Comparison of ENCODE assay signal across 19 cellular contexts in the genomic region with DNA sequence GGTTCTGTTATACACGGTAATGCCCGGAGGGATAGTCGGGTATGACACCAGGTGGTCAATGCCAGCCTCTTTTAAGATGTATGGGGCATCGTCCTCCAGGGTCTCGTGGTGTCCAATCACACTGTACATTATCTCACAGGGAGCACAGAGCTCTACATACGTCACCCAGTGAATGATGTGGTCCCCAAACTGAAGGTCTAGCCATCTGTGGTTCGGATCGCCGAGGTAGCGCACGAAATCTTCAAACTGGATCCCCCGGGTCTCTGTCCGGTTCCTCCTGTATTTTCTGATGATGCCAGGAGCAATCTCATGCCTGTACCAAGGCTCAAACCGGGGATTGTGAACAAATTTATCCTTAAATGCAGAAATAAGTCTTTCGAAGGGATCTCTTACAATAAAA.
"Had no signal": no experiment of that assay in that cellular context is flagged by ENCODE, and none has a peak within 500 bp of the region (broad histone marks: within the 10 kb centered on the region; RNA-seq: fewer than 3 reads in every experiment).

No MANE protein-coding gene starts in this region.

- H3K36me3 ChIP-seq: adrenal gland had no signal

- H3K27ac ChIP-seq: adrenal gland, epithelial cell of prostate, heart left ventricle, tibial artery had no signal

- H3K9me3 ChIP-seq: adrenal gland, heart left ventricle, tibial artery had no signal

- ATAC-seq: activated T-cell treated with anti-CD3 and anti-CD28 coated beads, Interleukin-2, amount 50 U/mL, for 4 hours; heart left ventricle; left colon had no signal

- H3K4me3 ChIP-seq: adrenal gland, heart left ventricle, tibial artery had no signal

- DNase-seq: activated CD4-positive, alpha-beta memory T cell treated with anti-CD3 and anti-CD28 coated beads, Interleukin-2, amount 10 ng/mL, durations not matched to agents 7 days and 5 days; activated CD4-positive, alpha-beta T cell treated with anti-CD3 and anti-CD28 coated beads, Interleukin-2, amount 10 ng/mL, durations not matched to agents 24 days and 14 days; activated naive CD4-positive, alpha-beta T cell; activated T-cell treated with anti-CD3 and anti-CD28 coated beads, Interleukin-2, amount 50 U/mL, for 4 hours; heart left ventricle; islet precursor cell; left colon; mesendoderm; naive thymus-derived CD8-positive, alpha-beta T cell; stimulated activated CD4-positive, alpha-beta T cell treated with anti-CD3 and anti-CD28 coated beads, Interleukin-4, amount 100 ng/mL, for 1 hour; stimulated activated naive CD8-positive, alpha-beta T cell treated with anti-CD3 and anti-CD28 coated beads, Interleukin-15, Interleukin-2, amounts not matched to agents 100 U/mL and 50 U/mL, for 24 hours; T-helper 2 cell had no signal

- H3K27ac Mint-ChIP-seq: activated CD4-positive, alpha-beta memory T cell treated with anti-CD3 and anti-CD28 coated beads, Interleukin-2, amount 10 ng/mL, durations not matched to agents 7 days and 5 days; activated CD4-positive, alpha-beta T cell treated with anti-CD3 and anti-CD28 coated beads, Interleukin-2, amount 10 ng/mL, durations not matched to agents 24 days and 14 days; activated naive CD8-positive, alpha-beta T cell; activated T-helper 2 cell treated with anti-CD3 and anti-CD28 coated beads, Interferon-gamma antibody, Interleukin-2, Interleukin-4, amounts not matched to agents 10 μg/mL and 5 μg/mL and 100 μg/mL, durations not matched to agents 14 hours and 24 hours and 36 hours; progenitor cell of endocrine pancreas had no signal

- H3K27me3 ChIP-seq: adrenal gland, heart left ventricle, tibial artery had no signal

- H3K9me3 Mint-ChIP-seq: activated CD4-positive, alpha-beta memory T cell treated with anti-CD3 and anti-CD28 coated beads, Interleukin-2, amount 10 ng/mL, durations not matched to agents 7 days and 5 days; activated CD4-positive, alpha-beta T cell treated with anti-CD3 and anti-CD28 coated beads, Interleukin-2, amount 10 ng/mL, durations not matched to agents 24 days and 14 days; activated T-cell treated with anti-CD3 and anti-CD28 coated beads, Interleukin-2, amount 50 U/mL, for 4 hours; activated T-helper 2 cell treated with anti-CD3 and anti-CD28 coated beads, Interferon-gamma antibody, Interleukin-2, Interleukin-4, amounts not matched to agents 10 μg/mL and 5 μg/mL and 100 μg/mL, durations not matched to agents 14 hours and 24 hours and 36 hours; central memory CD8-positive, alpha-beta T cell; naive thymus-derived CD8-positive, alpha-beta T cell had no signal

- H3K4me1 ChIP-seq: adrenal gland had no signal

- H3K27me3 Mint-ChIP-seq: activated CD4-positive, alpha-beta memory T cell treated with anti-CD3 and anti-CD28 coated beads, Interleukin-2, amount 10 ng/mL, durations not matched to agents 7 days and 5 days; activated CD4-positive, alpha-beta T cell treated with anti-CD3 and anti-CD28 coated beads, Interleukin-2, amount 10 ng/mL, durations not matched to agents 24 days and 14 days; activated naive CD8-positive, alpha-beta T cell; central memory CD8-positive, alpha-beta T cell; naive thymus-derived CD8-positive, alpha-beta T cell; progenitor cell of endocrine pancreas had no signal

- H3K4me1 Mint-ChIP-seq: activated CD4-positive, alpha-beta memory T cell treated with anti-CD3 and anti-CD28 coated beads, Interleukin-2, amount 10 ng/mL, durations not matched to agents 7 days and 5 days; activated CD4-positive, alpha-beta T cell treated with anti-CD3 and anti-CD28 coated beads, Interleukin-2, amount 10 ng/mL, durations not matched to agents 24 days and 14 days; central memory CD8-positive, alpha-beta T cell had no signal

- H3K4me3 Mint-ChIP-seq: activated CD4-positive, alpha-beta memory T cell treated with anti-CD3 and anti-CD28 coated beads, Interleukin-2, amount 10 ng/mL, durations not matched to agents 7 days and 5 days; activated CD4-positive, alpha-beta T cell treated with anti-CD3 and anti-CD28 coated beads, Interleukin-2, amount 10 ng/mL, durations not matched to agents 24 days and 14 days; activated naive CD8-positive, alpha-beta T cell; activated T-cell treated with anti-CD3 and anti-CD28 coated beads, Interleukin-2, amount 50 U/mL, for 4 hours; central memory CD8-positive, alpha-beta T cell; naive thymus-derived CD8-positive, alpha-beta T cell had no signal
